ENCODE assay signal across 13 cellular contexts in genomic region chr7:151125835-151126481, GRCh38. TPM values are rescaled to one million over a fixed set of nuclear protein-coding genes. Genes with fewer than 3 reads are reported as not detected.
A peak's percentile ranks its signal among the peaks of the same experiment; 100 is the strongest.
DNase-seq lines count a peak whose midpoint lies in the region; ATAC-seq and TF ChIP-seq lines count a peak whose summit lies in the region.
"Had no signal": no experiment of that assay in that cellular context is flagged by ENCODE, and none has a peak within 500 bp of the region (broad histone marks: within the 10 kb centered on the region; RNA-seq: fewer than 3 reads in every experiment).

No MANE protein-coding gene starts in this region.

- H3K4me3 ChIP-seq in GM23338 = peak overlapping the region; percentile 88
- peak overlapping the region; percentile 50 for H3K4me3 ChIP-seq in choroid plexus epithelial cell (ENCODE audit: low read depth, low read length)
- peak overlapping the region; percentile 59 for H3K4me3 ChIP-seq in iPS-18c (ENCODE audit: insufficient read depth, low read depth, low read length)
- peak overlapping the region; percentile 22 for H3K4me3 ChIP-seq in skeletal muscle cell (ENCODE audit: low read depth, low read length)

- H3K9me3 Mint-ChIP-seq in GM23338 = no peaks in the 10 kb centered on the region
- H3K9me3 Mint-ChIP-seq: activated naive CD8-positive, alpha-beta T cell treated with anti-CD3 and anti-CD28 coated beads, Interleukin-2, amount 50 U/mL, for 24 hours; stimulated activated naive CD8-positive, alpha-beta T cell treated with anti-CD3 and anti-CD28 coated beads, Interleukin-15, Interleukin-2, amounts not matched to agents 100 ng/mL and 50 ng/mL, for 24 hours had no signal

- peaks cover 22% of the 10 kb centered on the region for H3K27me3 ChIP-seq in GM23338 (ENCODE audit: insufficient read depth)

- H3K9me2 ChIP-seq in GM23338 (ENCODE audit: insufficient read depth) = no peaks in the 10 kb centered on the region

- H3K4me1 ChIP-seq in GM23338 (ENCODE audit: insufficient read depth) = peaks cover 15% of the 10 kb centered on the region

- peaks cover 26% of the 10 kb centered on the region for H3K36me3 Mint-ChIP-seq in GM23338 (ENCODE audit: low read depth)

- peak overlapping the region; percentile 88 for H3K4me2 ChIP-seq in GM23338

- no peak overlapping the region for H3K27ac Mint-ChIP-seq in GM23338
- H3K27ac Mint-ChIP-seq: activated naive CD8-positive, alpha-beta T cell treated with anti-CD3 and anti-CD28 coated beads, Interleukin-2, amount 50 U/mL, for 24 hours; stimulated activated naive CD8-positive, alpha-beta T cell treated with anti-CD3 and anti-CD28 coated beads, Interleukin-15, Interleukin-2, amounts not matched to agents 100 ng/mL and 50 ng/mL, for 24 hours had no signal

- no peaks in the 10 kb centered on the region for H3K9me3 ChIP-seq in iPS-18c (ENCODE audit: control insufficient read depth, insufficient read depth, low read length)

- H3K27ac ChIP-seq in GM23338 (ENCODE audit: low read depth) = peak overlapping the region; percentile 55; the same call in 1 of the 2 replicates
- H3K27ac ChIP-seq: WERI-Rb-1 had no signal

- H2AFZ ChIP-seq in GM23338 = no peak overlapping the region

- peaks cover 23% of the 10 kb centered on the region for H4K20me1 ChIP-seq in GM23338 (replicated peaks; ENCODE audit: insufficient read depth)

- peak; percentile 60 for ATAC-seq in GM23338
- no peak for ATAC-seq in GM21367 (IDR thresholded peaks at IDR 0.05; ENCODE audit: unreplicated experiment)
- ATAC-seq: activated naive CD8-positive, alpha-beta T cell treated with anti-CD3 and anti-CD28 coated beads, Interleukin-2, amount 50 U/mL, for 24 hours had no signal

- peak overlapping the region; percentile 82 for H3K4me3 Mint-ChIP-seq in GM23338
- H3K4me3 Mint-ChIP-seq: activated naive CD8-positive, alpha-beta T cell treated with anti-CD3 and anti-CD28 coated beads, Interleukin-2, amount 50 U/mL, for 24 hours; stimulated activated naive CD8-positive, alpha-beta T cell treated with anti-CD3 and anti-CD28 coated beads, Interleukin-15, Interleukin-2, amounts not matched to agents 100 ng/mL and 50 ng/mL, for 24 hours had no signal

- DNase-seq in GM23338 (ENCODE audit: low spot score) (peak; percentile 78), choroid plexus epithelial cell (ENCODE audit: low read depth) (no peak), skeletal muscle cell (ENCODE audit: low read depth) (no peak), inferior parietal cortex (ENCODE audit: extremely low spot score) (no peak), DMS53 (lab: John Stamatoyannopoulos, UW) (no peak)
- DNase-seq in activated T-cell treated with anti-CD3 and anti-CD28 coated beads, Interleukin-2, amount 50 U/mL, for 48 hours = no peak
- DNase-seq: activated naive CD8-positive, alpha-beta T cell treated with anti-CD3 and anti-CD28 coated beads, Interleukin-2, amount 50 U/mL, for 24 hours; hypothalamus; IMR-90; WERI-Rb-1 had no signal

- no peaks in the 10 kb centered on the region; the same call in 1 of the 2 replicates for H3K36me3 ChIP-seq in GM23338 (ENCODE audit: insufficient read depth)

- peaks cover 39% of the 10 kb centered on the region for H3K4me1 Mint-ChIP-seq in GM23338
- H3K4me1 Mint-ChIP-seq: activated naive CD8-positive, alpha-beta T cell treated with anti-CD3 and anti-CD28 coated beads, Interleukin-2, amount 50 U/mL, for 24 hours had no signal

- peaks cover 38% of the 10 kb centered on the region for H3K27me3 Mint-ChIP-seq in GM23338 (ENCODE audit: insufficient read depth, low read depth, poor library complexity)
- H3K27me3 Mint-ChIP-seq: activated naive CD8-positive, alpha-beta T cell treated with anti-CD3 and anti-CD28 coated beads, Interleukin-2, amount 50 U/mL, for 24 hours; stimulated activated naive CD8-positive, alpha-beta T cell treated with anti-CD3 and anti-CD28 coated beads, Interleukin-15, Interleukin-2, amounts not matched to agents 100 ng/mL and 50 ng/mL, for 24 hours had no signal

- TF ChIP-seq CTCF in GM23338 (conservative IDR thresholded peaks at IDR 0.05; ENCODE audit: low read depth in 2 of 2) (no peak), choroid plexus epithelial cell (conservative IDR thresholded peaks at IDR 0.05; ENCODE audit: low read depth, low read length) (no peak)

- no peaks in the 10 kb centered on the region for H3K79me2 ChIP-seq in GM23338 (replicated peaks; ENCODE audit: insufficient read depth)

- H3F3A ChIP-seq in GM23338 (replicated peaks; ENCODE audit: low read depth) = peaks cover 21% of the 10 kb centered on the region

TF ChIP-seq in GM23338, 12 proteins besides CTCF, POLR2A, EP300 and RAD21 (continues in another document):
- TF ChIP-seq ZNF331 (CRISPR knock-in tag; IDR thresholded peaks at IDR 0.05; ENCODE audit: low read depth) (no peak), EZH2 (IDR thresholded peaks at IDR 0.05; ENCODE audit: low read depth, unreplicated experiment) (no peak), POLR2AphosphoS5 (IDR thresholded peaks at IDR 0.05; ENCODE audit: low read depth) (no peak), NANOG (IDR thresholded peaks at IDR 0.05; ENCODE audit: borderline replicate concordance) (no peak), JUNB (IDR thresholded peaks at IDR 0.05; ENCODE audit: unreplicated experiment) (no peak), STAT1 (IDR thresholded peaks at IDR 0.05; ENCODE audit: unreplicated experiment) (no peak), CREB1 (CRISPR knock-in tag; IDR thresholded peaks at IDR 0.05; ENCODE audit: low read depth) (no peak), REST (IDR thresholded peaks at IDR 0.05; ENCODE audit: unreplicated experiment) (no peak)

RNA-seq across cellular contexts. Expression of gene AGAP3, which starts 39.7 kb away (rescaled TPM):
- total RNA-seq in GM23338 (2014; rRNA removed; shearing (Covaris generic)) = 32.2 and 39.2 TPM in 2 replicates
- polyA plus RNA-seq in GM23338 (2016; fragmentation: Nextera tagmentation; extraction: Ambion mirVana) = 24.0 and 24.9 TPM in 2 replicates

RNA-seq across cellular contexts. Expression of gene GBX1, which starts 41.5 kb away (rescaled TPM):
- 0.24 and 1.8 TPM in 2 replicates for total RNA-seq in GM23338 (2014; rRNA removed; shearing (Covaris generic))
- polyA plus RNA-seq in GM23338 (2016; fragmentation: Nextera tagmentation; extraction: Ambion mirVana) = not detected in 2 replicates
- total RNA-seq: IMR-90 had no signal
- polyA plus RNA-seq: IMR-90 had no signal

RNA-seq across cellular contexts. Expression of gene TMUB1, which starts 42.7 kb away (rescaled TPM):
- 37.1 and 61.1 TPM in 2 replicates for total RNA-seq in GM23338 (2014; rRNA removed; shearing (Covaris generic))
- polyA plus RNA-seq in GM23338 (2016; fragmentation: Nextera tagmentation; extraction: Ambion mirVana) = 47.6 and 59.6 TPM in 2 replicates

RNA-seq across cellular contexts. Expression of gene FASTK, which starts 45.3 kb away (rescaled TPM):
- 42.5 and 57.4 TPM in 2 replicates for total RNA-seq in GM23338 (2014; rRNA removed; shearing (Covaris generic))
- polyA plus RNA-seq in GM23338 (2016; fragmentation: Nextera tagmentation; extraction: Ambion mirVana) = 36.4 and 37.4 TPM in 2 replicates

Comparison
In these comparisons a context has a peak if more than half of its experiments do, and no peak if none do; other contexts are left out.
1. H3K4me3 ChIP-seq: peak in every context shown above with its lines; median percentile 88 in GM23338; 59 in iPS-18c; 50 in choroid plexus epithelial cell; 22 in skeletal muscle cell.